18 cellular contexts compared by ENCODE assay signal in genomic region chr5:19256036-19256435, GRCh38.
"Had no signal": no experiment of that assay in that cellular context is flagged by ENCODE, and none has a peak within 500 bp of the region (broad histone marks: within the 10 kb centered on the region; RNA-seq: fewer than 3 reads in every experiment).

No MANE protein-coding gene starts in this region.

- H3K27ac ChIP-seq: colonic mucosa, KMS-11, RWPE1 had no signal

- H3K9ac ChIP-seq: KMS-11 had no signal

- ATAC-seq: activated CD8-positive, alpha-beta memory T cell treated with anti-CD3 and anti-CD28 coated beads, Interleukin-2, amount 10 ng/mL, durations not matched to agents 7 days and 5 days; Panc1; WTC11 had no signal

- H3K4me1 ChIP-seq: colonic mucosa had no signal

- DNase-seq: activated CD4-positive, alpha-beta T cell treated with anti-CD3 and anti-CD28 coated beads, Interleukin-2, amount 10 ng/mL, durations not matched to agents 24 days and 14 days; activated CD4-positive, alpha-beta T cell treated with anti-CD3 and anti-CD28 coated beads, Interleukin-2, amount 50 U/mL, for 48 hours; activated CD4-positive, CD25-positive, alpha-beta regulatory T cell treated with anti-CD3 and anti-CD28 coated beads, Interleukin-2, amount 50 U/mL, for 72 hours; activated CD8-positive, alpha-beta memory T cell treated with anti-CD3 and anti-CD28 coated beads, Interleukin-2, amount 10 ng/mL, durations not matched to agents 7 days and 5 days; activated effector memory CD4-positive, alpha-beta T cell treated with Interleukin-2 at 50 U/mL for 16 hours; activated naive CD4-positive, alpha-beta T cell; activated T-cell treated with anti-CD3 and anti-CD28 coated beads, Interleukin-2, amount 50 U/mL, for 24 hours; aorta; colonic mucosa; NCI-H1048; NCI-H1930; NCI-H510A treated with DMSO at 0.1 percent for 48 hours; OCI-M1; Right ventricle myocardium superior had no signal

- H3K4me3 ChIP-seq: colonic mucosa had no signal

- H3K27me3 ChIP-seq: colonic mucosa had no signal

- H3K36me3 ChIP-seq: colonic mucosa had no signal

- H3K9me3 ChIP-seq: colonic mucosa had no signal

- H3K4me2 ChIP-seq: KMS-11 had no signal
